Comparison of ENCODE assay signal across 16 cellular contexts in the genomic region with DNA sequence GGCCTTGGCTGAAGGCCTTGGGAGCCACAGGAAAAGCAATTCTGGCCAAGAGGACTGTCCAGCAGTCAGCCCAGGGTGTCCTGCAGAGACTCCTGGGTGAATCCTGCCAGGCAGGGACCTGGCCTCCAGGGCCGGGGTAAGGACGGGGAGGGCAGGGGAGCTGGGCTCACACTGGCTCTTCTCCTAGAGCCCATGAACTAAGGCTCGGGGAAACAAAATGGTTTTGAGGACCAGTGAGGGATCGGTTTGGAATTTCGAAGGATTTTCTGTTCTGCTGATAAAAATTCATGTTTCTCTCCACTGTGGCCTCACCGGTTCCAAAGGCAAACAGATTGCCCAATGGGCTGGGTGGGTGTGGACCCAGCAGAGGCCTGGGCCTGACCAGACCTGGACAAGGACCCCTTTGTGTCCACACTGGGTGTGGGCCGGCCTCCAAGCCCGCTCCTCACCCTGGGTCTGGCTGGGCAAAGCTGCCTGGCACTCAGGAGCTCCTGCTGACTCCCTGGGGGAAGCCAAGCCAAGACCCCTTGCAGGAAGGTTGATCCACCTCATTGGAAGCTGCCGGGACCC. TPM values are rescaled to one million over a fixed set of nuclear protein-coding genes. Genes with fewer than 3 reads are reported as not detected.
DNase-seq lines count a peak whose midpoint lies in the region; ATAC-seq and FAIRE-seq lines count a peak whose summit lies in the region.
"Had no signal": no experiment of that assay in that cellular context is flagged by ENCODE, and none has a peak within 500 bp of the region (broad histone marks: within the 10 kb centered on the region; RNA-seq: fewer than 3 reads in every experiment).

No MANE protein-coding gene starts in this region.

- H2AFZ ChIP-seq in trophoblast cell (ENCODE audit: insufficient read depth, low read length, poor library complexity): no peak overlapping the region

- H3K23ac ChIP-seq in trophoblast cell (ENCODE audit: low read length): no peak overlapping the region

- H2BK5ac ChIP-seq in trophoblast cell (ENCODE audit: low read depth, low read length, poor library complexity): no peak overlapping the region

- H3K79me1 ChIP-seq in trophoblast cell (ENCODE audit: low read length): no peaks in the 10 kb centered on the region

- no peaks in the 10 kb centered on the region for H3K27me3 ChIP-seq in trophoblast cell (ENCODE audit: insufficient read depth, low read length)

- intact Hi-C loops in left ventricle myocardium superior (cut with micrococcal nuclease): no loop called here

- H3K27ac ChIP-seq in angular gyrus (ENCODE audit: low read depth, low read length) (peak overlapping the region; percentile 54), trophoblast cell (ENCODE audit: low read depth, low read length) (no peak overlapping the region)

- no peak overlapping the region for H4K12ac ChIP-seq in trophoblast cell (ENCODE audit: low read depth, low read length)

- no peak overlapping the region for H2BK12ac ChIP-seq in trophoblast cell (ENCODE audit: low read length)

- H2BK120ac ChIP-seq in trophoblast cell (ENCODE audit: insufficient read depth, low read length, poor library complexity): no peak overlapping the region

- peaks cover 3% of the 10 kb centered on the region for H3K9me3 ChIP-seq in trophoblast cell (ENCODE audit: insufficient read depth, low read depth, low read length)

- H3K79me2 ChIP-seq in trophoblast cell (ENCODE audit: control insufficient read depth, insufficient read depth, low read length, poor library complexity): peaks cover 2% of the 10 kb centered on the region

- no peak overlapping the region for H2AK5ac ChIP-seq in trophoblast cell (ENCODE audit: low read length)

- no peaks in the 10 kb centered on the region for H3K36me3 ChIP-seq in trophoblast cell (ENCODE audit: control insufficient read depth in 1 of 2, insufficient read depth in 2 of 2, low read length in 2 of 2)

- DNase-seq in C1 segment of cervical spinal cord (lab: John Stamatoyannopoulos, UW): peak in 12 of 14 donors; percentile 19 to 89 (median 50)
- no peak for DNase-seq in left ventricle myocardium superior
- DNase-seq in pons (ENCODE audit: low spot score): peak; percentile 63
- no peak for DNase-seq in activated CD4-positive, alpha-beta T cell treated with anti-CD3 and anti-CD28 coated beads for 48 hours
- no peak for DNase-seq in DMS 273 treated with DMSO at 0.1 percent for 48 hours (lab: John Stamatoyannopoulos, UW)
- no peak for DNase-seq in urothelium cell line (ENCODE audit: low spot score)
- DNase-seq in trophoblast cell: no peak
- DNase-seq: activated CD8-positive, alpha-beta memory T cell treated with anti-CD3 and anti-CD28 coated beads for 24 hours; activated effector memory CD4-positive, alpha-beta T cell treated with Interleukin-2 at 50 U/mL for 16 hours; effector CD8-positive, alpha-beta T cell; NCI-H2107; NCI-H774; stimulated activated naive CD8-positive, alpha-beta T cell treated with anti-CD3 and anti-CD28 coated beads, Interleukin-15, amount 100 ng/mL, for 72 hours; T-helper 1 cell had no signal

- no peak overlapping the region for H3K18ac ChIP-seq in trophoblast cell (ENCODE audit: low read length)

- H4K91ac ChIP-seq in trophoblast cell (ENCODE audit: low read depth, low read length): no peak overlapping the region

- H3K9ac ChIP-seq in trophoblast cell (ENCODE audit: low read length): no peak overlapping the region

- H4K8ac ChIP-seq in trophoblast cell (ENCODE audit: low read depth, low read length): no peak overlapping the region

- H3K4me2 ChIP-seq in trophoblast cell (ENCODE audit: low read length): no peak overlapping the region

- H3K4me3 ChIP-seq in trophoblast cell (ENCODE audit: low read depth, low read length): no peak overlapping the region

- peak; percentile 28 for ATAC-seq in left ventricle myocardium superior
- ATAC-seq: stimulated activated naive CD8-positive, alpha-beta T cell treated with anti-CD3 and anti-CD28 coated beads, Interleukin-15, amount 100 ng/mL, for 72 hours had no signal

- no peak for FAIRE-seq in urothelium cell line (lab: Jason Lieb, UNC)
- FAIRE-seq: GM19239 had no signal

- no peak overlapping the region for H3K4ac ChIP-seq in trophoblast cell (ENCODE audit: low read depth, low read length)

- no peak overlapping the region for H3K14ac ChIP-seq in trophoblast cell (ENCODE audit: low read length)

- no CpG with 5 or more reads among the region's 9 CpGs for WGBS in trophoblast cell (ENCODE audit: extremely low coverage, insufficient coverage, insufficient read length)

- peaks cover 0 to 3% of the 10 kb centered on the region in 2 experiments for H3K4me1 ChIP-seq in trophoblast cell (ENCODE audit: control insufficient read depth in 1 of 2, insufficient read depth in 2 of 2, low read length in 2 of 2)

RNA-seq across cellular contexts. Expression of a gene that starts 27.3 kb away (rescaled TPM):
- 23.8 TPM for total RNA-seq in left ventricle myocardium superior
- polyA plus RNA-seq in trophoblast cell (2013): 0.24 and 0.33 TPM in 2 replicates

Comparison
In these comparisons a context has a peak if more than half of its experiments do, and no peak if none do; other contexts are left out.
1. DNase-seq: peak in C1 segment of cervical spinal cord (12 of 14) and pons (single experiment); none in left ventricle myocardium superior (single experiment), activated CD4-positive, alpha-beta T cell treated with anti-CD3 and anti-CD28 coated beads for 48 hours (single experiment), DMS 273 treated with DMSO at 0.1 percent for 48 hours (single experiment), urothelium cell line (single experiment) and trophoblast cell (0 of 2).